Comparison of ENCODE assay signal across 10 cellular contexts in the genomic region with DNA sequence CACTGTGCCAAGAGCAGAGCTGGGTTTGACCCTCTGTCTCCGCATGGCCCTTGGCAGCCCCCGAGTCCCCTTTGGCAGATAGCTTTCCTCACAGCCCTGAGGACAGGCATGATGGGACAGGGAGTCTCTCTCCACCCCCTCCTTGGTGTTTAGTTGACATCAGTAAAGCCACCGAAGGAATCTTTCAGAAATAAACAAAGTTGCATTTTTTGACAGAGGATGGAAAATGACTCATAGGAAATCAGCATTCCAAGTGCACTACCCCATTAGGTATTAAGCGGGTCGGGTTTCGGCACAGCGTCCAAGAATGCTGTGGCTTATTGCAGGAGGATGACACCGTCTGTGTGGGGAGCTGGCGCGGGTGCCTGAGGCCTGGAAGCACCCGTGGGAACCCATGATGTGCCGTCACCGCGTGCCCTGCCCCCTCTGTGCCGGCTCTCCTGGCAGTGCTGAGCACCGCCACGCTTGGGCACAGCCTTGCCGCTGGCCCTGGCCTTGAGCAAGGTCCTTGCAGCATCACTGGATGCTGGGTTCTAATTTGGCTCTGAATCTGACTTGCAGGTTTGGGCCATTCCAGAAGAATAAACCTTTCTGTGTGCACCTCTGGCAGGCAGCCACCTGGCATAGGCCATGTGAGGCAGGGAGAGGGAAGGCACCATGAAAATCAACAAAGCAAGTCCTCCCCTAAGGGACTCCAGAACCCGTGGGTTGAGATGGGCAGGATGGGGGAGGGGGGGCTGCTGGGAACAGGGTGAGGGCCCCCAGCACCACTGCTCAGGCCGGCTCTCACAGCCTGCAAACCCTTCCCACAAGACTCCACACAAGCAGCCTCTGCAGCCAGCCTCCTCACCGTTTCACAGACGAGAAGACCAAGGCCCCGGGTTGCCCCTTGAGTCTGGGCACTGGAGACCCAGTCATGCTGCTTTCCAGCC. TPM values are rescaled to one million over a fixed set of nuclear protein-coding genes. Genes with fewer than 3 reads are reported as not detected.
DNase-seq lines count a peak whose midpoint lies in the region; ATAC-seq and TF ChIP-seq lines count a peak whose summit lies in the region.
"Had no signal": no experiment of that assay in that cellular context is flagged by ENCODE, and none has a peak within 500 bp of the region (broad histone marks: within the 10 kb centered on the region; RNA-seq: fewer than 3 reads in every experiment).

No MANE protein-coding gene starts in this region.

- no peaks in the 10 kb centered on the region for H3K36me3 ChIP-seq in RWPE2 (ENCODE audit: low read depth)
- H3K36me3 ChIP-seq in psoas muscle (ENCODE audit: insufficient read depth in 1 of 2, low read depth in 1 of 2): no peaks in the 10 kb centered on the region

- no peaks in the 10 kb centered on the region for H3K27me3 Mint-ChIP-seq in Calu3 (ENCODE audit: unreplicated experiment)
- H3K27me3 Mint-ChIP-seq in activated CD8-positive, alpha-beta memory T cell treated with anti-CD3 and anti-CD28 coated beads, Interleukin-2, amount 10 ng/mL, durations not matched to agents 7 days and 5 days: no peaks in the 10 kb centered on the region
- no peaks in the 10 kb centered on the region for H3K27me3 Mint-ChIP-seq in natural killer cell (ENCODE audit: low read depth in 2 of 2)

- WGBS in psoas muscle, 3 donors: 24 to 38% (median 30%) methylated on average over 23 of the region's 23 CpGs

- CTCF ChIA-PET in Calu3 (lab: Charles Lee): interaction anchor here (0.8 kb wide), 1 partner anchor 45 kb away, joined by 3 read pairs; no protein-coding TSS in a partner anchor
- CTCF ChIA-PET in activated CD8-positive, alpha-beta memory T cell treated with anti-CD3 and anti-CD28 coated beads, Interleukin-2, amount 10 ng/mL, durations not matched to agents 7 days and 5 days (lab: Charles Lee): no interaction called here

- intact Hi-C loops in Calu3 (cut with micrococcal nuclease; ENCODE audit: unreplicated experiment) (no loop called here), psoas muscle (cut with DNase I) (no loop called here), natural killer cell (cut with micrococcal nuclease) (no loop called here)

- TF ChIP-seq CTCF in Calu3 (IDR thresholded peaks at IDR 0.05; ENCODE audit: unreplicated experiment) (no peak), RWPE2 (IDR thresholded peaks at IDR 0.05; ENCODE audit: poor library complexity, severe bottlenecking) (no peak), psoas muscle (IDR thresholded peaks at IDR 0.05) (no peak), natural killer cell (IDR thresholded peaks at IDR 0.05) (no peak)

- H3K4me1 Mint-ChIP-seq in Calu3 (ENCODE audit: low read depth, unreplicated experiment) (peaks cover 17% of the 10 kb centered on the region), natural killer cell (peaks cover 0 to 14% of the 10 kb centered on the region in 2 donors)
- peaks cover 5% of the 10 kb centered on the region for H3K4me1 Mint-ChIP-seq in activated CD8-positive, alpha-beta memory T cell treated with anti-CD3 and anti-CD28 coated beads, Interleukin-2, amount 10 ng/mL, durations not matched to agents 7 days and 5 days

- H3K36me3 Mint-ChIP-seq in Calu3 (ENCODE audit: insufficient read depth, unreplicated experiment) (peaks cover 7% of the 10 kb centered on the region), natural killer cell (no peaks in the 10 kb centered on the region)
- no peaks in the 10 kb centered on the region for H3K36me3 Mint-ChIP-seq in activated CD8-positive, alpha-beta memory T cell treated with anti-CD3 and anti-CD28 coated beads, Interleukin-2, amount 10 ng/mL, durations not matched to agents 7 days and 5 days
- H3K36me3 Mint-ChIP-seq: activated naive CD4-positive, alpha-beta T cell treated with anti-CD3 and anti-CD28 coated beads, Interleukin-2, amount 50 U/mL, for 24 hours; memory B cell had no signal

- BruUV-seq in Calu3 (replicated peaks; lab: Mats Ljungman, UMichigan): no TSS peak

- no peak overlapping the region for H3K4me3 ChIP-seq in RWPE2 (ENCODE audit: severe bottlenecking)
- no peak overlapping the region for H3K4me3 ChIP-seq in psoas muscle

- H3K27ac Mint-ChIP-seq in Calu3 (ENCODE audit: unreplicated experiment) (no peak overlapping the region), natural killer cell (peak overlapping the region in 1 of 2 donors; percentile 5)
- H3K27ac Mint-ChIP-seq in activated CD8-positive, alpha-beta memory T cell treated with anti-CD3 and anti-CD28 coated beads, Interleukin-2, amount 10 ng/mL, durations not matched to agents 7 days and 5 days: no peak overlapping the region
- H3K27ac Mint-ChIP-seq: activated naive CD4-positive, alpha-beta T cell treated with anti-CD3 and anti-CD28 coated beads, Interleukin-2, amount 50 U/mL, for 24 hours; memory B cell had no signal

- H3K9me3 ChIP-seq in RWPE2 (ENCODE audit: severe bottlenecking): no peaks in the 10 kb centered on the region
- no peaks in the 10 kb centered on the region for H3K9me3 ChIP-seq in psoas muscle

- no peaks in the 10 kb centered on the region for H3K27me3 ChIP-seq in RWPE2 (ENCODE audit: insufficient read depth, poor library complexity, severe bottlenecking)
- peaks cover 0 to 12% (median 0%) of the 10 kb centered on the region in 3 donors for H3K27me3 ChIP-seq in psoas muscle (ENCODE audit: insufficient read depth in 3 of 3, low read length in 2 of 3)

- H3K4me1 ChIP-seq in RWPE2 (ENCODE audit: insufficient read depth, poor library complexity, severe bottlenecking) (peaks cover 20% of the 10 kb centered on the region), psoas muscle (peaks cover 5% of the 10 kb centered on the region)

- H3K4me3 Mint-ChIP-seq in Calu3 (ENCODE audit: low read depth, unreplicated experiment) (no peak overlapping the region), natural killer cell (no peak overlapping the region)
- no peak overlapping the region for H3K4me3 Mint-ChIP-seq in activated CD8-positive, alpha-beta memory T cell treated with anti-CD3 and anti-CD28 coated beads, Interleukin-2, amount 10 ng/mL, durations not matched to agents 7 days and 5 days
- H3K4me3 Mint-ChIP-seq: activated naive CD4-positive, alpha-beta T cell treated with anti-CD3 and anti-CD28 coated beads, Interleukin-2, amount 50 U/mL, for 24 hours; memory B cell had no signal

- H3K27ac ChIP-seq in RWPE2 (ENCODE audit: poor library complexity, severe bottlenecking) (peak overlapping the region; percentile 97), psoas muscle (no peak overlapping the region)

- ATAC-seq in RWPE2 (ENCODE audit: low read depth): peak; percentile 94
- peak; percentile 92 to 97 (median 94) for ATAC-seq in psoas muscle
- ATAC-seq in activated CD8-positive, alpha-beta memory T cell treated with anti-CD3 and anti-CD28 coated beads, Interleukin-2, amount 10 ng/mL, durations not matched to agents 7 days and 5 days: no peak
- no peak for ATAC-seq in natural killer cell

- H3K9me3 Mint-ChIP-seq in Calu3 (ENCODE audit: low read depth, unreplicated experiment) (no peaks in the 10 kb centered on the region), natural killer cell (no peaks in the 10 kb centered on the region)
- peaks cover 9% of the 10 kb centered on the region for H3K9me3 Mint-ChIP-seq in activated CD8-positive, alpha-beta memory T cell treated with anti-CD3 and anti-CD28 coated beads, Interleukin-2, amount 10 ng/mL, durations not matched to agents 7 days and 5 days (ENCODE audit: low read depth)
- H3K9me3 Mint-ChIP-seq: activated naive CD4-positive, alpha-beta T cell treated with anti-CD3 and anti-CD28 coated beads, Interleukin-2, amount 50 U/mL, for 24 hours had no signal

- DNase-seq in Calu3 (peak; percentile 80), RWPE2 (ENCODE audit: low spot score) (peak; percentile 97), fibroblast of peridontal ligament (ENCODE audit: extremely low read depth) (peak; percentile 100), psoas muscle (peak; percentile 90 to 91), DMS114 treated with DMSO at 0.1 percent for 48 hours (lab: John Stamatoyannopoulos, UW; ENCODE audit: unreplicated experiment) (no peak), natural killer cell (no peak)
- no peak for DNase-seq in activated T-cell treated with anti-CD3 and anti-CD28 coated beads, Interleukin-2, amount 50 U/mL, for 48 hours
- no peak for DNase-seq in activated CD8-positive, alpha-beta memory T cell treated with anti-CD3 and anti-CD28 coated beads, Interleukin-2, amount 10 ng/mL, durations not matched to agents 7 days and 5 days

RNA-seq across cellular contexts. Expression of gene ZNF469, which starts 50.5 kb away (rescaled TPM):
- total RNA-seq in Calu3 (2022): 0.24 and 0.50 TPM in 2 replicates
- 1 to 10 TPM in 1 of 4 donors, under 1 TPM in 3; 0.25 to 1.7 (median 0.47) TPM for total RNA-seq in psoas muscle
- under 1 TPM; 0.08 to 0.30 (median 0.23) TPM for polyA plus RNA-seq in psoas muscle
- under 1 TPM; 0.26 to 0.84 TPM for total RNA-seq in activated CD8-positive, alpha-beta memory T cell treated with anti-CD3 and anti-CD28 coated beads, Interleukin-2, amount 10 ng/mL, durations not matched to agents 7 days and 5 days
- 1 to 10 TPM; 4.5 to 5.8 (median 4.9) TPM for total RNA-seq in natural killer cell

Comparison
In these comparisons a context has a peak if more than half of its experiments do, and no peak if none do; other contexts are left out.
1. DNase-seq: peak in Calu3 (single experiment), RWPE2 (single experiment), fibroblast of peridontal ligament (single experiment) and psoas muscle (2 of 2); none in DMS114 treated with DMSO at 0.1 percent for 48 hours (single experiment), activated T-cell treated with anti-CD3 and anti-CD28 coated beads, Interleukin-2, amount 50 U/mL, for 48 hours (0 of 2), activated CD8-positive, alpha-beta memory T cell treated with anti-CD3 and anti-CD28 coated beads, Interleukin-2, amount 10 ng/mL, durations not matched to agents 7 days and 5 days (single experiment) and natural killer cell (single experiment).
2. ATAC-seq: peak in RWPE2 (single experiment) and psoas muscle (4 of 4); none in activated CD8-positive, alpha-beta memory T cell treated with anti-CD3 and anti-CD28 coated beads, Interleukin-2, amount 10 ng/mL, durations not matched to agents 7 days and 5 days (single experiment) and natural killer cell (0 of 3).